Comparison of ENCODE assay signal across 9 cellular contexts in genomic region chr16:15395631-15396508, GRCh38. TPM values are rescaled to one million over a fixed set of nuclear protein-coding genes. Genes with fewer than 3 reads are reported as not detected.
DNase-seq lines count a peak whose midpoint lies in the region; ATAC-seq and TF ChIP-seq lines count a peak whose summit lies in the region.
"Not testable (repeated sequence)": the region's sequence is repeated elsewhere in the genome, so short reads cannot be mapped to it uniquely, and the experiment has no call there.
"Had no signal": no experiment of that assay in that cellular context is flagged by ENCODE, and none has a peak within 500 bp of the region (broad histone marks: within the 10 kb centered on the region; RNA-seq: fewer than 3 reads in every experiment).

TSS of gene MPV17L (plus strand) at chr16:15395754. CDS start at chr16:15395898, 144 bp downstream.

- not testable (repeated sequence) for H3K36me3 ChIP-seq in H7 (replicated peaks; ENCODE audit: control insufficient read depth, insufficient read depth, low read length); iPS-15b (ENCODE audit: control insufficient read depth, insufficient read depth, low read length)

- peak; percentile 29 to 32 for ATAC-seq in activated T-cell treated with anti-CD3 and anti-CD28 coated beads, Interleukin-2, amount 50 U/mL, for 72 hours (replicated peaks in 1 of 2)
- ATAC-seq in effector memory CD8-positive, alpha-beta T cell (replicated peaks) = peak; percentile 19
- ATAC-seq in naive B cell (ENCODE audit: low read depth in 2 of 2) = peak in 1 of 2 donors; percentile 46

- not testable (repeated sequence) for H3K9me3 ChIP-seq in AG04450 (ENCODE audit: control insufficient read depth, insufficient read depth, low read length); iPS-15b (ENCODE audit: control insufficient read depth, insufficient read depth, low read length)

- CTCF ChIA-PET in AG04450 (lab: Charles Lee) = not testable (repeated sequence)

- not testable (repeated sequence) for H3K27ac ChIP-seq in AG04450 (ENCODE audit: low read depth, low read length)

- not testable (repeated sequence) for H3K4me1 ChIP-seq in iPS-15b (ENCODE audit: control insufficient read depth, insufficient read depth, low read length)

- H3K36me3 Mint-ChIP-seq in activated T-cell treated with anti-CD3 and anti-CD28 coated beads, Interleukin-2, amount 50 U/mL, for 72 hours (ENCODE audit: insufficient read depth in 2 of 2); effector memory CD8-positive, alpha-beta T cell (ENCODE audit: insufficient read depth); naive B cell: not testable (repeated sequence)

- POLR2A ChIA-PET in AG04450 (lab: Yijun Ruan, JAX) = not testable (repeated sequence)

- peaks cover 26% of the 10 kb centered on the region for H3K27me3 Mint-ChIP-seq in activated T-cell treated with anti-CD3 and anti-CD28 coated beads, Interleukin-2, amount 50 U/mL, for 72 hours (ENCODE audit: low read depth)
- peaks cover 23 to 45% of the 10 kb centered on the region in 2 donors for H3K27me3 Mint-ChIP-seq in effector memory CD8-positive, alpha-beta T cell
- H3K27me3 Mint-ChIP-seq in naive B cell = peaks cover 0 to 27% (median 15%) of the 10 kb centered on the region in 3 donors

- peak within 1 kb of the TSS in 1 of 2 donors; percentile 34 for H3K4me3 Mint-ChIP-seq in activated T-cell treated with anti-CD3 and anti-CD28 coated beads, Interleukin-2, amount 50 U/mL, for 72 hours
- H3K4me3 Mint-ChIP-seq in effector memory CD8-positive, alpha-beta T cell = peak within 1 kb of the TSS in 1 of 2 donors; percentile 31
- H3K4me3 Mint-ChIP-seq in naive B cell = peak within 1 kb of the TSS in 6 of 8 donors; percentile 32 to 68 (median 58)

- not testable (repeated sequence) for TF ChIP-seq CTCF in AG04450 (IDR thresholded peaks at IDR 0.05; ENCODE audit: low read depth, low read length)

- not testable (repeated sequence) for DNase-seq in AG04450 (ENCODE audit: low read depth, low spot score); effector memory CD8-positive, alpha-beta T cell; naive B cell
- DNase-seq in H7 (peak; percentile 84), NCI-H2227 treated with DMSO at 0.1 percent for 48 hours (lab: John Stamatoyannopoulos, UW) (peak; percentile 61)
- DNase-seq in activated T-cell treated with anti-CD3 and anti-CD28 coated beads, Interleukin-2, amount 50 U/mL, for 72 hours = peak; percentile 2 to 3
- DNase-seq in stimulated activated CD4-positive, alpha-beta T cell treated with anti-CD3 and anti-CD28 coated beads, Interleukin-15, amount 100 ng/mL, for 24 hours = peak; percentile 27

- H3K9ac ChIP-seq in iPS-15b (ENCODE audit: low read depth, low read length) = peak within 1 kb of the TSS; percentile 47

- H3K4me3 ChIP-seq in AG04450 (ENCODE audit: low read depth, low read length) (peak within 1 kb of the TSS; percentile 31), H7 (ENCODE audit: insufficient read depth, low read depth, low read length) (peak within 1 kb of the TSS; percentile 58), iPS-15b (ENCODE audit: low read depth, low read length) (peak within 1 kb of the TSS; percentile 66)

- not testable (repeated sequence) for H3K27me3 ChIP-seq in AG04450 (ENCODE audit: control insufficient read depth, insufficient read depth, low read length); H7 (ENCODE audit: control insufficient read depth, insufficient read depth, low read length); iPS-15b (ENCODE audit: control insufficient read depth, insufficient read depth, low read length)

- H3K4me1 Mint-ChIP-seq in activated T-cell treated with anti-CD3 and anti-CD28 coated beads, Interleukin-2, amount 50 U/mL, for 72 hours (ENCODE audit: low read depth); effector memory CD8-positive, alpha-beta T cell (ENCODE audit: low read depth in 2 of 2); naive B cell: not testable (repeated sequence)

- H3K27ac Mint-ChIP-seq in activated T-cell treated with anti-CD3 and anti-CD28 coated beads, Interleukin-2, amount 50 U/mL, for 72 hours = not testable (repeated sequence)
- peak within 1 kb of the TSS in 1 of 2 donors; percentile 16 for H3K27ac Mint-ChIP-seq in effector memory CD8-positive, alpha-beta T cell
- H3K27ac Mint-ChIP-seq in naive B cell = peak within 1 kb of the TSS in 1 of 6 donors; percentile 69

- H3K9me3 Mint-ChIP-seq in activated T-cell treated with anti-CD3 and anti-CD28 coated beads, Interleukin-2, amount 50 U/mL, for 72 hours; effector memory CD8-positive, alpha-beta T cell; naive B cell: not testable (repeated sequence)

RNA-seq across cellular contexts. Expression of gene MPV17L, which starts in this region (rescaled TPM):
- polyA plus RNA-seq in AG04450 (2011; rRNA removed) = 0.10 and 0.11 TPM in 2 replicates
- 0.05 and 0.09 TPM in 2 replicates for polyA minus RNA-seq in AG04450 (2011; rRNA and poly(A)+ RNA removed)
- total RNA-seq in H7 (2014; rRNA removed; shearing (Covaris generic)) = 1.5 and 1.7 TPM in 2 replicates
- total RNA-seq in activated T-cell treated with anti-CD3 and anti-CD28 coated beads, Interleukin-2, amount 50 U/mL, for 72 hours = under 1 TPM; 0.05 to 0.17 TPM
- not detected for polyA plus RNA-seq in naive B cell (ENCODE audit: low read depth in 6 of 6)
- total RNA-seq: CD4-positive, CD25-positive, alpha-beta regulatory T cell had no signal
- polyA plus RNA-seq: CD4-positive, CD25-positive, alpha-beta regulatory T cell had no signal

Comparison
In these comparisons a context has a peak if more than half of its experiments do, and no peak if none do; other contexts are left out.
1. Peak in DNase-seq and ATAC-seq in activated T-cell treated with anti-CD3 and anti-CD28 coated beads, Interleukin-2, amount 50 U/mL, for 72 hours; RNA of the gene not detected or under 1 TPM.